1 cellular context compared by ENCODE assay signal in genomic region chrX:13649823-13650222, GRCh38.
TF ChIP-seq lines count a peak whose summit lies in the region.

No MANE protein-coding gene starts in this region.

TF ChIP-seq in K562, 482 proteins besides CTCF, POLR2A, EP300 and RAD21:
- TF ChIP-seq L3MBTL2 (IDR thresholded peaks at IDR 0.05) (no peak), SMARCC2 (IDR thresholded peaks at IDR 0.05; ENCODE audit: low read depth) (no peak), RBM22 (IDR thresholded peaks at IDR 0.05; ENCODE audit: low read depth, low read length, poor library complexity, severe bottlenecking) (no peak), FOXJ2 (tag; IDR thresholded peaks at IDR 0.05) (no peak), SMARCB1 (IDR thresholded peaks at IDR 0.05; ENCODE audit: insufficient read length, low read depth) (no peak), BACH1 (tag; IDR thresholded peaks at IDR 0.05) (no peak), ZNF174 (CRISPR knock-in tag; IDR thresholded peaks at IDR 0.05) (no peak), TAF1 (IDR thresholded peaks at IDR 0.05; ENCODE audit: control insufficient read depth, extremely low read depth, insufficient read depth, low read length, severe bottlenecking) (no peak), PTTG1 (tag; IDR thresholded peaks at IDR 0.05; ENCODE audit: low read depth) (no peak), SRF (CRISPR knock-in tag; IDR thresholded peaks at IDR 0.05) (no peak), CREM (IDR thresholded peaks at IDR 0.05; ENCODE audit: low read depth) (no peak), NFE2 (IDR thresholded peaks at IDR 0.05; ENCODE audit: low read depth) (no peak), BDP1 (IDR thresholded peaks at IDR 0.05; ENCODE audit: insufficient read depth, insufficient read length) (no peak), ARHGAP35 (IDR thresholded peaks at IDR 0.05; ENCODE audit: partially characterized antibody) (no peak), ZNF699 (CRISPR knock-in tag; IDR thresholded peaks at IDR 0.05; ENCODE audit: insufficient replicate concordance) (no peak), ZNF445 (CRISPR knock-in tag; IDR thresholded peaks at IDR 0.05; ENCODE audit: low read depth) (no peak), ATF4 (CRISPR knock-in tag; IDR thresholded peaks at IDR 0.05) (no peak)
TF ChIP-seq in K562: peak in this region for 0.
